In the genomic region with DNA sequence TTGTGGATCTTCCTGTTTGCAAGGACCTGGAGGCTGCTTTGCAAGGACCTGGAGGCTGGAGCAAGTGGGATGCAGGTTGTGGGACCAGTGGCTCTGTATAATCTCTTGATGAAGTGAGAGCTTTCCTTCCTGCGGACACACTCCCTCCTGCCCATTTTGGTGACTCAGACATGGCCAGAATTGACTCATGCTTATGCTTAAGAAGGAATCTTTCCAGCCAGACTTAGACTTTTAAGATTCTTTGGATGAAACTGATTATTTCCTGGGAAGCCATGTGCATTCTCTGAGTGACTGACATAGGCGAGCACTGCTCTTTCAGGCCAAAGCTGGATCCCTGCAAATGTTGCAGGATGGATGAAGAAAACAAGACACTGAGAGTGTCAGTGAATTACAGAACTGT, we compare ENCODE assay signal across 14 cellular contexts.
DNase-seq lines count a peak whose midpoint lies in the region; ATAC-seq and TF ChIP-seq lines count a peak whose summit lies in the region.
"Had no signal": no experiment of that assay in that cellular context is flagged by ENCODE, and none has a peak within 500 bp of the region (broad histone marks: within the 10 kb centered on the region; RNA-seq: fewer than 3 reads in every experiment).

No MANE protein-coding gene starts in this region.

- no peak for ATAC-seq in GM21723 (IDR thresholded peaks at IDR 0.05; ENCODE audit: unreplicated experiment)
- ATAC-seq: left ventricle myocardium superior had no signal

- 68 to 86% methylated on average over 1 to 2 of the region's 2 CpGs for WGBS in mesodermal cell (ENCODE audit: insufficient coverage in 2 of 2), 2 experiments

- H3K27ac ChIP-seq in mesodermal cell (ENCODE audit: low read depth, low read length, severe bottlenecking) = peak overlapping the region; percentile 6
- H3K27ac ChIP-seq: esophagus squamous epithelium had no signal

- in situ Hi-C loops in GM13977 (cut with MboI; ENCODE audit: low pct_unique_long_range_greater_than_20kb, low sequenced_read_pairs, unreplicated experiment) = no loop called here

- TF ChIP-seq CTCF in AG09309 (IDR thresholded peaks at IDR 0.05; ENCODE audit: control insufficient read depth, insufficient read depth, low read depth, low read length, missing control alignments) (no peak), choroid plexus epithelial cell (conservative IDR thresholded peaks at IDR 0.05; ENCODE audit: low read depth, low read length) (no peak), GM13977 (IDR thresholded peaks at IDR 0.05; ENCODE audit: extremely low read depth, insufficient read depth, missing control alignments) (no peak)

- peaks cover 38% of the 10 kb centered on the region for H3K4me1 ChIP-seq in mesodermal cell (ENCODE audit: control insufficient read depth, insufficient read depth, low read length, poor library complexity, severe bottlenecking)
- H3K4me1 ChIP-seq: esophagus squamous epithelium had no signal

- H3K4me3 ChIP-seq in AG09309 (ENCODE audit: control insufficient read depth, low read depth, low read length) (no peak overlapping the region), MG63 (no peak overlapping the region), choroid plexus epithelial cell (ENCODE audit: low read depth, low read length) (no peak overlapping the region), mesodermal cell (ENCODE audit: extremely low read depth, insufficient read depth, low read length, poor library complexity, severe bottlenecking) (no peak overlapping the region)
- H3K4me3 ChIP-seq: esophagus squamous epithelium had no signal

- DNase-seq in AG09309 (ENCODE audit: low read depth) (peak; percentile 67), MG63 (peak; percentile 64), choroid plexus epithelial cell (ENCODE audit: low read depth) (peak; percentile 83), iPS-NIHi11 (ENCODE audit: low spot score) (no peak), GM13977 (ENCODE audit: low spot score) (no peak), pons (ENCODE audit: low spot score) (no peak)
- DNase-seq: activated CD8-positive, alpha-beta memory T cell treated with anti-CD3 and anti-CD28 coated beads, Interleukin-2, amount 50 U/mL, for 48 hours; esophagus squamous epithelium; left ventricle myocardium superior; NCI-H345; nucleus accumbens; stimulated activated CD4-positive, alpha-beta T cell treated with anti-CD3 and anti-CD28 coated beads, Interleukin-4, amount 100 ng/mL, for 1 hour had no signal

- H3K9me3 ChIP-seq in MG63 (no peaks in the 10 kb centered on the region), mesodermal cell (ENCODE audit: control insufficient read depth, low read length) (no peaks in the 10 kb centered on the region)
- H3K9me3 ChIP-seq: esophagus squamous epithelium had no signal

- H3K36me3 ChIP-seq in MG63 = no peaks in the 10 kb centered on the region
- H3K36me3 ChIP-seq in mesodermal cell (ENCODE audit: control insufficient read depth, insufficient read depth, low read length) = no peaks in the 10 kb centered on the region
- H3K36me3 ChIP-seq: esophagus squamous epithelium had no signal

- no peaks in the 10 kb centered on the region; the same call in 1 of the 2 replicates for H3K27me3 ChIP-seq in MG63

Comparison
In these comparisons a context has a peak if more than half of its experiments do, and no peak if none do; other contexts are left out.
1. DNase-seq: peak in AG09309 (single experiment), MG63 (single experiment) and choroid plexus epithelial cell (single experiment); none in iPS-NIHi11 (single experiment), GM13977 (single experiment) and pons (single experiment).